In the genomic region with DNA sequence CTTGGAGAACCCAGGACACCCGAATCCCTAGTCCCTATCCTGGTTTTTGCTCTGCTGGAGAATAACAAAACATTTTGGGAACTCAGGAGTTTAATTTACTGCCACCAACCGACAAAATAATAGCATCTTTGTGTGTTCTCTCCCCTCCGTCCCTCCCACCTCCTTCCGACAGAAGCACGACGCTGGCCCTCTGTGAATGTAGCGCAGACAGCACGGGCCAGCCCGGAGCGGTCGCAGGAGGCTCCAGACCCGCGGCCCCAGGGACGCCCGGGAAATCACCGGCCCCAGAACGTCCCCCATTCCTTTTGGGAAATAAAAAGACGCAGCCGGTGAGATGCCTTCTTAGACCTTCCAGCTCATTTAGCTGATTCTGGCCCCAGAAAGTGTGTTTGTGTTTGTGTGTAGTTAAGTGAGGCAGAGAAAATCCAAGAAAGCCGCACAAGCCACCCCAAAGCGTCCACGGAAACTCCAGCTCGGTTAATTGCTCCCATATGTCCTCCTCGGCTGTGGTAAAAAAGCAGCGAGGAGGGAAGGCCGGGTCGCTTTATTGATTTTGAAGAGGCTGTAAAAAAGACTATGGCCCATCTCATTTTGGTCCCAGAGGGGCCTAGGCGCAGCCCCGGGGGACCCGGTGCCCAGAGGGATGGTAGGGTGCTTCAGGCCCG, we compare ENCODE assay signal across 8 cellular contexts. TPM values are rescaled to one million over a fixed set of nuclear protein-coding genes. Genes with fewer than 3 reads are reported as not detected.
DNase-seq lines count a peak whose midpoint lies in the region; ATAC-seq, FAIRE-seq and TF ChIP-seq lines count a peak whose summit lies in the region.

No MANE protein-coding gene starts in this region.

- H3K4me1 ChIP-seq in mucosa of stomach (ENCODE audit: control insufficient read depth, insufficient read depth, low read length) (no peaks in the 10 kb centered on the region), vagina (peaks cover 40% of the 10 kb centered on the region)

- no peak for TF ChIP-seq POLR2A in vagina (IDR thresholded peaks at IDR 0.05)

- ATAC-seq in esophagus mucosa (peak; percentile 32), HG02623 (IDR thresholded peaks at IDR 0.05; ENCODE audit: unreplicated experiment) (no peak)

- FAIRE-seq in D721Med (lab: Jason Lieb, UNC): no peak

- H3K9me3 ChIP-seq in SK-N-MC (ENCODE audit: low read depth, low read length) (no peaks in the 10 kb centered on the region), mucosa of stomach (ENCODE audit: control insufficient read depth, low read length) (no peaks in the 10 kb centered on the region), vagina (no peaks in the 10 kb centered on the region)

- H3K36me3 ChIP-seq in H7 (replicated peaks; ENCODE audit: control insufficient read depth, insufficient read depth, low read length) (no peaks in the 10 kb centered on the region), SK-N-MC (ENCODE audit: insufficient read depth, low read length) (no peaks in the 10 kb centered on the region), mucosa of stomach (ENCODE audit: control insufficient read depth, insufficient read depth, low read length) (no peaks in the 10 kb centered on the region), vagina (no peaks in the 10 kb centered on the region)

- intact Hi-C loops in vagina (cut with DNase I): no loop called here

- peak; percentile 89 for DNase-seq in Ammon's horn (ENCODE audit: low spot score)
- peak; percentile 74 for DNase-seq in H7
- no peak for DNase-seq in SK-N-MC (ENCODE audit: low read depth, low spot score)
- no peak for DNase-seq in vagina (ENCODE audit: extremely low spot score in 2 of 2)
- no peak for DNase-seq in D721Med (ENCODE audit: insufficient read length, low spot score)

- peak overlapping the region; percentile 89 for H3K27ac ChIP-seq in SK-N-MC
- H3K27ac ChIP-seq in vagina: peak overlapping the region; percentile 80

- H3K4me3 ChIP-seq in H7 (ENCODE audit: insufficient read depth, low read depth, low read length) (peak overlapping the region; percentile 81), SK-N-MC (peak overlapping the region; percentile 88), mucosa of stomach (ENCODE audit: low read length) (peak overlapping the region; percentile 74), vagina (peak overlapping the region; percentile 88 to 92)

- peaks cover 21% of the 10 kb centered on the region for H3K27me3 ChIP-seq in H7 (ENCODE audit: control insufficient read depth, insufficient read depth, low read length)
- no peaks in the 10 kb centered on the region for H3K27me3 ChIP-seq in mucosa of stomach (ENCODE audit: control insufficient read depth, insufficient read depth, low read length)
- no peaks in the 10 kb centered on the region for H3K27me3 ChIP-seq in vagina

- TF ChIP-seq CTCF in vagina (IDR thresholded peaks at IDR 0.05) (no peak), D721Med (IDR thresholded peaks at IDR 0.05; ENCODE audit: insufficient read depth, missing control alignments) (no peak)

- H3K9ac ChIP-seq in SK-N-MC (ENCODE audit: insufficient read length): peak overlapping the region; percentile 84
- peak overlapping the region; percentile 83 for H3K9ac ChIP-seq in mucosa of stomach (ENCODE audit: low read length)

RNA-seq across cellular contexts. Expression of a gene that starts 0.6 kb away (rescaled TPM):
- total RNA-seq in H7 (2014; rRNA removed; shearing (Covaris generic)): 7.0 and 8.4 TPM in 2 replicates
- 23.8 TPM for total RNA-seq in esophagus mucosa
- 61.9 TPM for total RNA-seq in vagina

Comparison
In these comparisons a context has a peak if more than half of its experiments do, and no peak if none do; other contexts are left out.
1. DNase-seq: peak in Ammon's horn (single experiment) and H7 (single experiment); none in SK-N-MC (single experiment), vagina (0 of 2) and D721Med (single experiment).
2. Peak in every context shown above with its lines, with median percentiles within 50 percentile points of each other: H3K4me3 ChIP-seq.